Comparison of ENCODE assay signal across 8 cellular contexts in genomic region chr4:182916483-182917181, GRCh38. TPM values are rescaled to one million over a fixed set of nuclear protein-coding genes. Genes with fewer than 3 reads are reported as not detected.
DNase-seq lines count a peak whose midpoint lies in the region; ATAC-seq, FAIRE-seq and TF ChIP-seq lines count a peak whose summit lies in the region.

No MANE protein-coding gene starts in this region.

- no peaks in the 10 kb centered on the region for H3K27me3 ChIP-seq in CD4-positive, alpha-beta memory T cell (ENCODE audit: insufficient read depth, low read length)
- no peaks in the 10 kb centered on the region for H3K27me3 ChIP-seq in SJCRH30
- H3K27me3 ChIP-seq in GM12878 (replicated peaks in 1 of 2; ENCODE audit: control insufficient read depth in 2 of 2, insufficient read depth in 2 of 2, low read length in 1 of 2) = no peaks in the 10 kb centered on the region
- H3K27me3 ChIP-seq in small intestine (ENCODE audit: control insufficient read depth in 2 of 2, insufficient read depth in 2 of 2, low read length in 2 of 2) = no peaks in the 10 kb centered on the region

- H3K27ac ChIP-seq in CD4-positive, alpha-beta memory T cell (ENCODE audit: low read depth, low read length) = peak overlapping the region; percentile 64
- H3K27ac ChIP-seq in SJCRH30 = peak overlapping the region; percentile 88
- H3K27ac ChIP-seq in GM12878 (ENCODE audit: control insufficient read depth, insufficient read depth) = peak overlapping the region; percentile 99
- H3K27ac ChIP-seq in small intestine (ENCODE audit: low read depth in 1 of 2, low read length in 1 of 2) = peak overlapping the region; percentile 76 to 100

- TF ChIP-seq CTCF in GM12878 (IDR thresholded peaks at IDR 0.05 in 2 of 3, conservative IDR thresholded peaks at IDR 0.05 in 1 of 3; ENCODE audit: control insufficient read depth in 2 of 3, extremely low read depth in 1 of 3, insufficient read depth in 1 of 3, low read depth in 3 of 3, low read length in 3 of 3) = no peak
- no peak for TF ChIP-seq CTCF in D721Med (IDR thresholded peaks at IDR 0.05; ENCODE audit: insufficient read depth, missing control alignments)

- peaks cover 22 to 33% of the 10 kb centered on the region in 2 donors for H3K36me3 Mint-ChIP-seq in CD4-positive, alpha-beta memory T cell

- POLR2A ChIA-PET in CD4-positive, alpha-beta memory T cell (lab: Charles Lee; ENCODE audit: partially characterized antibody) = interaction anchor here (0.7 kb wide), 1 partner anchor 182 kb away, joined by 5 read pairs; the partner anchor contains the start of gene WWC2
- POLR2A ChIA-PET in GM12878 (lab: Charles Lee) = no interaction called here

- no peak for FAIRE-seq in GM12878 (lab: Jason Lieb, UNC)
- no peak for FAIRE-seq in small intestine (lab: Jason Lieb, UNC)
- no peak for FAIRE-seq in D721Med (lab: Jason Lieb, UNC)

- 1% methylated on average over 36 of the region's 38 CpGs for WGBS in GM12878 (ENCODE audit: insufficient coverage, insufficient replicate concordance, low lambda C conversion rate, missing lambda C conversion rate)
- WGBS in small intestine, 3 donors = 6 to 11% (median 9%) methylated on average over 28 to 38 of the region's 38 CpGs

- H3K9me3 ChIP-seq in CD4-positive, alpha-beta memory T cell (ENCODE audit: control insufficient read depth in 1 of 2, low read length in 2 of 2) = no peaks in the 10 kb centered on the region
- H3K9me3 ChIP-seq in SJCRH30 (replicated peaks) (no peaks in the 10 kb centered on the region), GM12878 (replicated peaks; ENCODE audit: control insufficient read depth, insufficient read depth, low read length) (no peaks in the 10 kb centered on the region), small intestine (ENCODE audit: control insufficient read depth, low read depth) (no peaks in the 10 kb centered on the region)

- RAD21 ChIA-PET in GM12878 (lab: Charles Lee; ENCODE audit: unreplicated experiment) = interaction anchor here (1.0 kb wide), 1 partner anchor 9 kb away, joined by 3 read pairs; no protein-coding TSS in a partner anchor

- ATAC-seq in GM19397 (IDR thresholded peaks at IDR 0.05; ENCODE audit: unreplicated experiment) (peak; percentile 19), HG03457 (IDR thresholded peaks at IDR 0.05; ENCODE audit: unreplicated experiment) (peak; percentile 15), GM12878 (peak; percentile 6)

- in situ Hi-C loops in GM12878 (cut with MboI) = no loop called here

- H3K4me3 Mint-ChIP-seq in CD4-positive, alpha-beta memory T cell = peak overlapping the region; percentile 83 to 93 (median 90)

- TF ChIP-seq EP300 in GM12878 (IDR thresholded peaks at IDR 0.05; ENCODE audit: borderline replicate concordance in 1 of 2, control insufficient read depth in 1 of 2, low read depth in 2 of 2, low read length in 2 of 2) = no peak

- H3K36me3 ChIP-seq in CD4-positive, alpha-beta memory T cell (ENCODE audit: insufficient read depth, low read length) = peaks cover 7% of the 10 kb centered on the region
- peaks cover 11% of the 10 kb centered on the region for H3K36me3 ChIP-seq in SJCRH30
- peaks cover 3 to 14% of the 10 kb centered on the region in 2 experiments for H3K36me3 ChIP-seq in GM12878 (ENCODE audit: control insufficient read depth in 2 of 2, insufficient read depth in 2 of 2, low read length in 1 of 2)
- peaks cover 0 to 3% of the 10 kb centered on the region in 2 donors for H3K36me3 ChIP-seq in small intestine (ENCODE audit: control insufficient read depth in 2 of 2, insufficient read depth in 2 of 2, low read length in 2 of 2)

- TF ChIP-seq RAD21 in GM12878 (IDR thresholded peaks at IDR 0.05; ENCODE audit: insufficient read depth, low read depth, low read length) = no peak

- no peaks in the 10 kb centered on the region for H3K27me3 Mint-ChIP-seq in CD4-positive, alpha-beta memory T cell

- no TSS peak for BruUV-seq in GM12878 (replicated peaks; lab: Mats Ljungman, UMichigan)

- peak in 2 of 5 donors; percentile 13 to 51 for DNase-seq in CD4-positive, alpha-beta memory T cell
- DNase-seq in SJCRH30 (peak; percentile 61 to 65), GM12878 (ENCODE audit: low read depth, low spot score) (no peak), iPS-NIHi11 (ENCODE audit: low spot score) (peak; percentile 53), small intestine (peak; percentile 54), D721Med (ENCODE audit: insufficient read length, low spot score) (no peak)

- CTCF ChIA-PET in CD4-positive, alpha-beta memory T cell (lab: Charles Lee; ENCODE audit: partially characterized antibody) = interaction anchor here (0.6 to 1.3 kb wide), 2 partner anchors 9 to 10 kb away, joined by 3 read pairs; no protein-coding TSS in a partner anchor
- CTCF ChIA-PET in GM12878 (lab: Yijun Ruan, JAX) = interaction anchor here (1.1 kb wide), 1 partner anchor 9 kb away, joined by 7 read pairs; no protein-coding TSS in a partner anchor

- H3K9me3 Mint-ChIP-seq in CD4-positive, alpha-beta memory T cell = no peaks in the 10 kb centered on the region

- peak overlapping the region; percentile 9; the same call in 1 of the 2 replicates for H2AFZ ChIP-seq in GM12878 (ENCODE audit: control insufficient read depth, low read depth, low read length)

- peak; percentile 58 for TF ChIP-seq POLR2A in GM12878 (IDR thresholded peaks at IDR 0.05; ENCODE audit: low read depth, low read length)

- H3K4me1 Mint-ChIP-seq in CD4-positive, alpha-beta memory T cell = peaks cover 31 to 70% (median 43%) of the 10 kb centered on the region in 4 donors

- H3K79me2 ChIP-seq in GM12878 (ENCODE audit: control insufficient read depth, insufficient read depth, low read length) = peaks cover 31% of the 10 kb centered on the region

- intact Hi-C loops in CD4-positive, alpha-beta memory T cell (cut with micrococcal nuclease) = loop anchor here (2.0 to 10.0 kb wide), 3 partner anchors 108 to 738 kb away; partner anchors contain the start of genes RWDD4 and TRAPPC11
- intact Hi-C loops in GM12878 (cut with micrococcal nuclease; ENCODE audit: unreplicated experiment) = loop anchor here (5.0 kb wide), 3 partner anchors 61 to 899 kb away; no protein-coding TSS in a partner anchor

- peak overlapping the region; percentile 87 for H3K4me2 ChIP-seq in GM12878 (ENCODE audit: control insufficient read depth, insufficient read depth)

- peaks cover 30% of the 10 kb centered on the region for H3K4me1 ChIP-seq in CD4-positive, alpha-beta memory T cell (ENCODE audit: insufficient read depth, low read length)
- H3K4me1 ChIP-seq in SJCRH30 (no peaks in the 10 kb centered on the region), GM12878 (ENCODE audit: control insufficient read depth, insufficient read depth, low read length) (peaks cover 19% of the 10 kb centered on the region), small intestine (ENCODE audit: control insufficient read depth in 2 of 2, insufficient read depth in 1 of 2, low read depth in 1 of 2, low read length in 1 of 2) (peaks cover 0 to 4% of the 10 kb centered on the region in 2 donors)

- H3K9ac ChIP-seq in GM12878 (ENCODE audit: control insufficient read depth, insufficient read depth, low read length) = peak overlapping the region; percentile 99

- peak overlapping the region; percentile 14 to 60 for H3K4me3 ChIP-seq in CD4-positive, alpha-beta memory T cell (ENCODE audit: low read length in 2 of 2)
- H3K4me3 ChIP-seq in SJCRH30 (peak overlapping the region; percentile 94), GM12878 (peak overlapping the region; percentile 73), small intestine (ENCODE audit: low read depth in 1 of 2, low read length in 2 of 2) (peak overlapping the region; percentile 77 to 94)

- peak overlapping the region; percentile 85 to 96 (median 94) for H3K27ac Mint-ChIP-seq in CD4-positive, alpha-beta memory T cell

- H4K20me1 ChIP-seq in GM12878 (ENCODE audit: control insufficient read depth, insufficient read depth) = no peaks in the 10 kb centered on the region

- SMC1A ChIA-PET in GM12878 (lab: Charles Lee; ENCODE audit: uncharacterized antibody, unreplicated experiment) = interaction anchor here (0.9 to 7.8 kb wide), 2 partner anchors 7 to 12 kb away, joined by 3 to 37 read pairs; no protein-coding TSS in a partner anchor

TF ChIP-seq in GM12878, 131 proteins besides CTCF, POLR2A, EP300 and RAD21 (continues in another document):
- 0 out of 2 replicates have a peak, but pooled peaks have one; percentile 25 for TF ChIP-seq NBN (IDR thresholded peaks at IDR 0.05)
- TF ChIP-seq POLR2AphosphoS5 (IDR thresholded peaks at IDR 0.05; ENCODE audit: low read length) = peak; percentile 80
- TF ChIP-seq ETV6 (conservative IDR thresholded peaks at IDR 0.05 in 1 of 2, IDR thresholded peaks at IDR 0.05 in 1 of 2; ENCODE audit: borderline replicate concordance in 1 of 2, low read depth in 1 of 2) = 0 out of 4 replicates have a peak, but pooled peaks of 1 of the 2 experiments have one; percentile 0
- peak; percentile 58 for TF ChIP-seq IKZF1 (conservative IDR thresholded peaks at IDR 0.05)
- TF ChIP-seq EED (IDR thresholded peaks at IDR 0.05; ENCODE audit: low read depth) = peak; percentile 34; the same call in 1 of the 2 replicates
- no peak for TF ChIP-seq RAD51 (IDR thresholded peaks at IDR 0.05)
- TF ChIP-seq BACH1 (IDR thresholded peaks at IDR 0.05; ENCODE audit: borderline replicate concordance) = peak; percentile 11; the same call in 1 of the 2 replicates
- peak in 1 of 2 experiments; percentile 53; a peak in 2 of 4 replicates for TF ChIP-seq IKZF2 (IDR thresholded peaks at IDR 0.05)

RNA-seq across cellular contexts. Expression of gene DCTD, which starts 0.6 kb away (rescaled TPM):
- total RNA-seq in CD4-positive, alpha-beta memory T cell = 10 to 100 TPM; 66.6 to 67.7 TPM
- 100 to 1,000 TPM in 1 of 2 donors, 10 to 100 TPM in 1; 86.6 to 119 TPM for polyA plus RNA-seq in CD4-positive, alpha-beta memory T cell
- total RNA-seq in SJCRH30 (2014; rRNA removed; shearing (Covaris generic)) = 72.5 and 73.6 TPM in 2 replicates
- 82.1 and 82.8 TPM in 2 replicates for total RNA-seq in GM12878 (2013; cell fraction: nucleolus; rRNA removed)
- total RNA-seq in GM12878 (2014; rRNA removed) = 73.5 and 74.6 TPM in 2 replicates
- total RNA-seq in GM12878 (2014; rRNA removed; fragmentation: Illumina TruSeq; extraction: Trizol) = 83.1 and 84.6 TPM in 2 replicates
- 112 and 116 TPM in 2 replicates for total RNA-seq in GM12878 (2021)
- 68.3 TPM for polyA plus RNA-seq in GM12878 (2011; ENCODE audit: low read depth)
- polyA plus RNA-seq in GM12878 (2011; rRNA removed) = 137 and 143 TPM in 2 replicates
- polyA plus RNA-seq in GM12878 (2011; cell fraction: cytosol; rRNA removed) = 121 and 127 TPM in 2 replicates
- polyA plus RNA-seq in GM12878 (2011; cell fraction: nucleus; rRNA removed) = 157 and 179 TPM in 2 replicates
- 78.2 and 83.3 TPM in 2 replicates for polyA plus RNA-seq in GM12878 (2012)
- 118 and 128 TPM in 2 replicates for polyA plus RNA-seq in GM12878 (2014; fragmentation: Illumina TruSeq; extraction: Trizol)
- polyA plus RNA-seq in GM12878 (2014; fragmentation: Nextera tagmentation; extraction: Ambion mirVana) = 10 to 100 TPM; 37.8 to 58.4 TPM
- polyA plus RNA-seq in GM12878 (2014; rRNA removed) = 96.4 and 104 TPM in 2 replicates
- polyA plus RNA-seq in GM12878 (2016; fragmentation: Nextera tagmentation; extraction: Ambion mirVana) = 10 to 100 TPM; 79.9 to 99.6 TPM
- polyA minus RNA-seq in GM12878 (2011; rRNA and poly(A)+ RNA removed) = 111 and 176 TPM in 2 replicates
- polyA minus RNA-seq in GM12878 (2011; cell fraction: cytosol; rRNA and poly(A)+ RNA removed) = 37.4 and 40.8 TPM in 2 replicates
- polyA minus RNA-seq in GM12878 (2011; cell fraction: nucleus; rRNA and poly(A)+ RNA removed) = 65.0 and 110 TPM in 2 replicates
- polyA plus RNA-seq in small intestine = 10 to 100 TPM; 17.9 to 64.8 (median 30.3) TPM

Comparison
In these comparisons a context has a peak if more than half of its experiments do, and no peak if none do; other contexts are left out.
1. DNase-seq: peak in SJCRH30 (2 of 2), iPS-NIHi11 (single experiment) and small intestine (single experiment); none in GM12878 (single experiment) and D721Med (single experiment).
2. H3K4me3 ChIP-seq: peak in every context shown above with its lines; median percentile 94 in SJCRH30; 86 in small intestine; 73 in GM12878; 37 in CD4-positive, alpha-beta memory T cell.
3. Peak in every context shown above with its lines, with median percentiles within 50 percentile points of each other: H3K27ac ChIP-seq and ATAC-seq.